In the genomic region with DNA sequence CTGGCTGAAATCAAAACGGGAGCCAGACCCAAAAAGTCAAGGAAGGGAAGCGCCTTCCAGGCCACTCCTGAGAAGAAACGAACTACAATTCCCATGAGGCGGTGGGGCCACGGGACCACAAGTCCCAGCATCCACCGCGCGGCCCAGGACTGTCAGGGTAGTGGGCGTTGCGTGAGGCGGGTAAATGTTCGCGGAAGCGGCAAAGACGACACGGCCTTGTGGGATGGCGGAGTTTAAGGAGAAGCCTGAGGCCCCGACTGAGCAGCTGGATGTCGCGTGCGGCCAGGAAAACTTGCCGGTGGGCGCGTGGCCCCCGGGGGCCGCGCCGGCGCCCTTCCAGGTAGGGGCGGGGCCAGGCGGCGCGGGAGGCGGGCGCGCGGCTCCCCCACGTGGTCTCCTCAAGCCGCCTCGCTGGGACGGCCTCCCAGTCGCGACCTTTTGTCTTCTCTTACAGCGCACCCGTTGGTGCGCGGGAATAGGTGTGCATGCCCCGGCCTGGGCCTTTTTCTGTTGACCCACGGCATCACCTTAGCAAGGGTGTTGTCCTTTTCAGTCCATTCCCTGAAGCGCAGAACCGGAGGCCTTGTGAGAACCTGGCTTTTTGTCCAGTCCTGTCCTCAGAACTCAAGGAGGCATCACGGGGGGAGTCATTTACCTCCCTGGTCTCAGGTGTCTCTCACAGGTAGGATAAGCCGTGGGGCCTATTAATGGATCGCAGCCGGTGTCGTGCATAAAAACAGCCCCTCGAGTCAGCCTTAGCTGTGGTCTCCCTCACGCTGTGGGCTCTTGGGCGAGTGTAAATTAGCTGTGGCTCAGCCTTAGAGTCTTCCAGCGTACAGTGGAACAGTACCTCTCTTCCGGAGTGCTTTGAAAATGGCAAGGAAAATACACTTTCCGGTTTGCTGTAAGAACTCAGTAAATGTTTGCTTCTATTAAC, we compare ENCODE assay signal across 8 cellular contexts. TPM values are rescaled to one million over a fixed set of nuclear protein-coding genes. Genes with fewer than 3 reads are reported as not detected.
DNase-seq lines count a peak whose midpoint lies in the region; ATAC-seq and TF ChIP-seq lines count a peak whose summit lies in the region.

TSS of gene SETMAR (plus strand) at position 183 of the 937 bp plus-strand sequence. CDS start at position 185, 2 bp downstream.

- peak within 1 kb of the TSS; percentile 93 for H3K9ac ChIP-seq in adipocyte (ENCODE audit: low read length)

- peak; percentile 92 for DNase-seq in GM12865 (ENCODE audit: low read depth)
- peak; percentile 71 for DNase-seq in NCI-H1092 treated with DMSO at 0.1 percent for 48 hours (lab: John Stamatoyannopoulos, UW)
- peak; percentile 72 for DNase-seq in T follicular helper cell (ENCODE audit: low read depth)
- peak; percentile 96 for DNase-seq in adipocyte (ENCODE audit: low read depth)
- peak; percentile 91 to 95 (median 91) for DNase-seq in heart left ventricle
- DNase-seq in posterior cingulate gyrus, result peak; percentile 88 to 98 (median 91)
- peak; percentile 90 for DNase-seq in type B pancreatic cell (ENCODE audit: extremely low spot score, unreplicated experiment)

- H3K4me3 Mint-ChIP-seq in type B pancreatic cell, result peak within 1 kb of the TSS; percentile 98

- H3K27ac ChIP-seq in heart left ventricle, result peak within 1 kb of the TSS; percentile 64 to 96 (median 94)

- H3K9me3 ChIP-seq in adipocyte (ENCODE audit: control insufficient read depth, low read length) (no peaks in the 10 kb centered on the region), heart left ventricle (no peaks in the 10 kb centered on the region)

- H3K36me3 ChIP-seq in adipocyte (ENCODE audit: control insufficient read depth, insufficient read depth, low read length, severe bottlenecking) (no peaks in the 10 kb centered on the region), heart left ventricle (no peaks in the 10 kb centered on the region)

- H3K4me3 ChIP-seq in GM12865 (ENCODE audit: low read depth, low read length) (peak within 1 kb of the TSS; percentile 90), adipocyte (ENCODE audit: low read length) (peak within 1 kb of the TSS; percentile 96), heart left ventricle (peak within 1 kb of the TSS; percentile 60 to 93 (median 78))

- ATAC-seq in HG02623 (IDR thresholded peaks at IDR 0.05; ENCODE audit: unreplicated experiment) (peak; percentile 97), heart left ventricle (peak; percentile 88 to 98 (median 96))

- H3K9me3 Mint-ChIP-seq in type B pancreatic cell, result peaks cover 5% of the 10 kb centered on the region

- 0 to 1% (median 1%) methylated on average over 37 to 62 of the region's 62 CpGs for WGBS in heart left ventricle, 4 donors

- TF ChIP-seq CTCF in GM12865 (IDR thresholded peaks at IDR 0.05; ENCODE audit: insufficient read depth, low read depth, low read length, missing control alignments), result no peak
- no peak for TF ChIP-seq CTCF in heart left ventricle (IDR thresholded peaks at IDR 0.05)
- TF ChIP-seq CTCF in type B pancreatic cell (conservative IDR thresholded peaks at IDR 0.05), result no peak

- peaks cover 27% of the 10 kb centered on the region for H3K4me1 Mint-ChIP-seq in type B pancreatic cell (ENCODE audit: unreplicated experiment)

- H3K4me1 ChIP-seq in adipocyte (ENCODE audit: control insufficient read depth, insufficient read depth, low read length), result peaks cover 42% of the 10 kb centered on the region
- peaks cover 0 to 47% (median 33%) of the 10 kb centered on the region in 12 donors for H3K4me1 ChIP-seq in heart left ventricle

- intact Hi-C loops in heart left ventricle (cut with DNase I), result no loop called here
- intact Hi-C loops in posterior cingulate gyrus (cut with DNase I), result no loop called here

- H3K27me3 Mint-ChIP-seq in type B pancreatic cell, result no peaks in the 10 kb centered on the region

- H3K27me3 ChIP-seq in adipocyte (replicated peaks; ENCODE audit: control insufficient read depth, insufficient read depth, low read length) (no peaks in the 10 kb centered on the region), heart left ventricle (no peaks in the 10 kb centered on the region)

- TF ChIP-seq POLR2A in heart left ventricle (IDR thresholded peaks at IDR 0.05), result peak in 1 of 2 donors; percentile 66

- peaks cover 28% of the 10 kb centered on the region for H3K36me3 Mint-ChIP-seq in type B pancreatic cell

- H3K27ac Mint-ChIP-seq in type B pancreatic cell, result peak within 1 kb of the TSS; percentile 97

RNA-seq across cellular contexts. Expression of gene SETMAR, which starts in this region (rescaled TPM):
- total RNA-seq in heart left ventricle (10 to 100 TPM in 8 of 9 donors, 1 to 10 TPM in 1; 8.5 to 20.0 (median 13.8) TPM), type B pancreatic cell (ENCODE audit: low replicate concordance) (17.6 and 34.5 TPM in 2 replicates)
- polyA plus RNA-seq in heart left ventricle, result 10 to 100 TPM in 1 of 2 donors, 1 to 10 TPM in 1; 6.2 to 20.2 TPM

Comparison
In these comparisons a context has a peak if more than half of its experiments do, and no peak if none do; other contexts are left out.
1. Peak in every context shown above with its lines: DNase-seq, ATAC-seq, H3K4me3 ChIP-seq and H3K27ac ChIP-seq.